Comparison of ENCODE assay signal across 8 cellular contexts in the genomic region with DNA sequence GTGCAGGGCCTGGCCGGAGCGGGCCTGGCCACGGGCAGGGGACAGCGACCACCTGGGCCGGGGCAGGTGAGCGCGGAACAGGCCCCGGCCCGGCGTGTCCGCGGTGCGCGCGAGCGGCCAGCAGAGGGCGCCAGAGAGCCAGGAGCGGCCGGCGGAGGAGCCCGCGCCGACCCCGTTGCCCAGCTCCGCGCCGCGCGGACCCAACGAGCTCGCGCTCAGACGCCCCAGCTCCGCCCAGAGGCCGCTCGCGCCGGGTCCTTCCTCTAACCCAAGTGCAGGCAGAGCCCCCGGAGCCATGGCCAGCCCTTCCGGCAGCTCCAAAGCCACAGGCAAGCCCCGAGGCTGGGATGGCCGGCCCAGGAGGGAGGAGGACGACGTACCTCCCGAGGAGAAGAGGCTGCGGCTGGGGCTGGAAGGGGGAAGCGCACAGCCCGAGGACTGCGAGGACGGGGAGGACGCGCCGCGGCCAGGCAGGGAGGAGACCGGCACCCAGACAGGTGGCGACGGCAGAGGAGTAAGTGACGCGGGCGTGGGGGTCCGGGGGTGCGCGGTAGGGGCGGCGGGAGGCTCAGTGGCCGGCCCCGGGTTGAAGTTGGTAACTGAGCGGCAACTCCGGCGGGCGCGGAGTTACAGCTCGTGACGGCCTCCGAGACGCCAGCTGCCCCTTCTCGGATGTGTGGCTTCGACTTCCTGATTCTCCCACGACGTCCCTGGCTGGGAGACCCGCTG.
DNase-seq lines count a peak whose midpoint lies in the region; ATAC-seq, FAIRE-seq and TF ChIP-seq lines count a peak whose summit lies in the region.
"Not testable (repeated sequence)": the region's sequence is repeated elsewhere in the genome, so short reads cannot be mapped to it uniquely, and the experiment has no call there.

No MANE protein-coding gene starts in this region.

- peak overlapping the region; percentile 50 to 83 (median 72); a peak in 20 of 22 replicates for H3K27ac ChIP-seq in BLaER1 treated with 17β-estradiol and CSF1 and Interleukin-3, amounts not matched to agents 10 nM and 100 nM
- H3K27ac ChIP-seq in astrocyte (ENCODE audit: low read depth, low read length): not testable (repeated sequence)

- not testable (repeated sequence) for H3K27ac Mint-ChIP-seq in astrocyte (ENCODE audit: unreplicated experiment); natural killer cell treated with Interleukin-12 subunit alpha and Interleukin-12 subunit beta and Interleukin-15 and Interleukin-18, amount 100 ng/mL, for 72 hours

- peak overlapping the region; percentile 75 for H2AFZ ChIP-seq in astrocyte (ENCODE audit: low read depth, low read length)

- H4K20me1 ChIP-seq in BLaER1 treated with 17β-estradiol and CSF1 and Interleukin-3, amounts not matched to agents 10 nM and 100 nM; astrocyte (ENCODE audit: insufficient read depth, low read length): not testable (repeated sequence)

- peaks cover 42% of the 10 kb centered on the region for H3K27me3 Mint-ChIP-seq in astrocyte (ENCODE audit: low read depth, unreplicated experiment)
- H3K27me3 Mint-ChIP-seq in natural killer cell treated with Interleukin-12 subunit alpha and Interleukin-12 subunit beta and Interleukin-15 and Interleukin-18, amount 100 ng/mL, for 72 hours: peaks cover 25 to 30% of the 10 kb centered on the region in 2 donors

- not testable (repeated sequence) for H3K9me3 ChIP-seq in BLaER1 treated with 17β-estradiol and CSF1 and Interleukin-3, amounts not matched to agents 10 nM and 100 nM (replicated peaks in 1 of 11); astrocyte (ENCODE audit: insufficient read depth, low read depth, low read length)

- not testable (repeated sequence) for TF ChIP-seq CTCF in astrocyte (IDR thresholded peaks at IDR 0.05; ENCODE audit: insufficient read depth, low read depth, low read length)

- peak overlapping the region; percentile 75 to 91 (median 82) for H3K9ac ChIP-seq in BLaER1 treated with 17β-estradiol and CSF1 and Interleukin-3, amounts not matched to agents 10 nM and 100 nM
- peak overlapping the region; percentile 54 for H3K9ac ChIP-seq in astrocyte (ENCODE audit: low read length)

- POLR2A ChIA-PET in HEK293T (lab: Yijun Ruan, JAX): not testable (repeated sequence)

- H3K4me3 Mint-ChIP-seq in astrocyte (ENCODE audit: unreplicated experiment): peak overlapping the region; percentile 84
- peak overlapping the region; percentile 81 for H3K4me3 Mint-ChIP-seq in natural killer cell treated with Interleukin-12 subunit alpha and Interleukin-12 subunit beta and Interleukin-15 and Interleukin-18, amount 100 ng/mL, for 72 hours

- peak overlapping the region; percentile 69 to 81 (median 72) for H3K4me3 ChIP-seq in BLaER1 treated with 17β-estradiol and CSF1 and Interleukin-3, amounts not matched to agents 10 nM and 100 nM
- H3K4me3 ChIP-seq in astrocyte (ENCODE audit: insufficient read depth, low read depth, low read length): peak overlapping the region; percentile 28

- peak overlapping the region; percentile 68 to 94 (median 83) for H3K4me2 ChIP-seq in BLaER1 treated with 17β-estradiol and CSF1 and Interleukin-3, amounts not matched to agents 10 nM and 100 nM
- H3K4me2 ChIP-seq in astrocyte (ENCODE audit: low read length): peak overlapping the region; percentile 84

- H3K27me3 ChIP-seq in BLaER1 treated with 17β-estradiol and CSF1 and Interleukin-3, amounts not matched to agents 10 nM and 100 nM; astrocyte (ENCODE audit: insufficient read depth, low read length): not testable (repeated sequence)

- not testable (repeated sequence) for H3K36me3 ChIP-seq in BLaER1 treated with 17β-estradiol and CSF1 and Interleukin-3, amounts not matched to agents 10 nM and 100 nM; astrocyte (ENCODE audit: insufficient read depth, low read length)

- H3K4me1 Mint-ChIP-seq in astrocyte (ENCODE audit: low read depth, unreplicated experiment): not testable (repeated sequence)
- peaks cover 0 to 10% of the 10 kb centered on the region in 2 donors for H3K4me1 Mint-ChIP-seq in natural killer cell treated with Interleukin-12 subunit alpha and Interleukin-12 subunit beta and Interleukin-15 and Interleukin-18, amount 100 ng/mL, for 72 hours (ENCODE audit: low read depth in 2 of 2)

- CTCF ChIA-PET in HEK293T (lab: Yijun Ruan, JAX): interaction anchor here (0.6 kb wide), 1 partner anchor 9 kb away, joined by 3 read pairs; no protein-coding TSS in a partner anchor

- H3K79me2 ChIP-seq in astrocyte (ENCODE audit: insufficient read depth, low read length): not testable (repeated sequence)

- H3K4me1 ChIP-seq in BLaER1 treated with 17β-estradiol and CSF1 and Interleukin-3, amounts not matched to agents 10 nM and 100 nM: peaks cover 0 to 17% (median 5%) of the 10 kb centered on the region in 10 experiments; a peak in 8 of 20 replicates
- not testable (repeated sequence) for H3K4me1 ChIP-seq in astrocyte (ENCODE audit: insufficient read depth, low read length)

- FAIRE-seq in astrocyte (lab: Jason Lieb, UNC): not testable (repeated sequence)

- intact Hi-C loops in Right ventricle myocardium superior (cut with DNase I): not testable (repeated sequence)

- H3K36me3 Mint-ChIP-seq in astrocyte (ENCODE audit: low read depth, unreplicated experiment); natural killer cell treated with Interleukin-12 subunit alpha and Interleukin-12 subunit beta and Interleukin-15 and Interleukin-18, amount 100 ng/mL, for 72 hours: not testable (repeated sequence)

- not testable (repeated sequence) for ATAC-seq in Right ventricle myocardium superior (ENCODE audit: poor library complexity)
- ATAC-seq in natural killer cell treated with Interleukin-12 subunit alpha and Interleukin-12 subunit beta and Interleukin-15 and Interleukin-18, amount 100 ng/mL, for 72 hours: peak; percentile 73 to 78

- peak; percentile 76 for DNase-seq in HEK293T (ENCODE audit: extremely low spot score)
- peak; percentile 67 for DNase-seq in NCI-H226
- DNase-seq in activated CD4-positive, CD25-positive, alpha-beta regulatory T cell treated with anti-CD3 and anti-CD28 coated beads, Interleukin-2, amount 50 U/mL, for 16 hours (ENCODE audit: low read depth, low spot score): peak; percentile 29
- DNase-seq in astrocyte (ENCODE audit: low read depth): peak; percentile 4
- peak; percentile 89 for DNase-seq in Right ventricle myocardium superior
- DNase-seq in natural killer cell treated with Interleukin-12 subunit alpha and Interleukin-12 subunit beta and Interleukin-15 and Interleukin-18, amount 100 ng/mL, for 72 hours (ENCODE audit: low spot score): peak; percentile 76
- peak; percentile 48 for DNase-seq in stimulated activated CD8-positive, alpha-beta memory T cell treated with anti-CD3 and anti-CD28 coated beads, Interleukin-12 subunit alpha, Interleukin-12 subunit beta, amount 100 ng/mL, for 4 hours (ENCODE audit: low read depth)

- H3K9me3 Mint-ChIP-seq in astrocyte (ENCODE audit: unreplicated experiment); natural killer cell treated with Interleukin-12 subunit alpha and Interleukin-12 subunit beta and Interleukin-15 and Interleukin-18, amount 100 ng/mL, for 72 hours: not testable (repeated sequence)

TF ChIP-seq in HEK293T, 16 proteins besides CTCF, POLR2A, EP300 and RAD21:
- 0 out of 2 replicates have a peak, but pooled peaks have one; percentile 26 for TF ChIP-seq L3MBTL2 (conservative IDR thresholded peaks at IDR 0.05)

Comparison
In these comparisons a context has a peak if more than half of its experiments do, and no peak if none do; other contexts are left out.
1. DNase-seq: peak in every context shown above with its lines; median percentile 89 in Right ventricle myocardium superior; 76 in HEK293T; 76 in natural killer cell treated with Interleukin-12 subunit alpha and Interleukin-12 subunit beta and Interleukin-15 and Interleukin-18, amount 100 ng/mL, for 72 hours; 67 in NCI-H226; 48 in stimulated activated CD8-positive, alpha-beta memory T cell treated with anti-CD3 and anti-CD28 coated beads, Interleukin-12 subunit alpha, Interleukin-12 subunit beta, amount 100 ng/mL, for 4 hours; 29 in activated CD4-positive, CD25-positive, alpha-beta regulatory T cell treated with anti-CD3 and anti-CD28 coated beads, Interleukin-2, amount 50 U/mL, for 16 hours; 4 in astrocyte.